In the genomic region with DNA sequence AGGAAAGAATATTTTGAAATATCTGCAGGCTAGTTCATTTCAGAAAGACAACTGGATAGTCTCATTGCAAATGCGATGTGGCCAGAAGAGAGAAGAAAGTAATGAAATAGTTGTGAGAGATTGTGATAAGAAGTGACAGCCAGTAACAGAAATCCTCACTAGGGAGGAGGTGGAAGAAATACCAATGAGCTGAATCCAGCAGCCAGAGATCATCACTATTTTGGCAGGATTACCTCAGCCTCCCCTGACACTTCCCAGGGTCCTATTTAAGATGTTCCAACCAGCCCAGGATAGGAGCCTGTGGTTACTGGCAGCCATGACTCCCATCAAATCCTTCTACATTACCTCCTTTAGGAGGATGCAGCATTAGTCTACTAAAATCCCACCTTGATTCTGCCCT, we compare ENCODE assay signal across 20 cellular contexts.
DNase-seq lines count a peak whose midpoint lies in the region; ATAC-seq, FAIRE-seq and TF ChIP-seq lines count a peak whose summit lies in the region.
"Had no signal": no experiment of that assay in that cellular context is flagged by ENCODE, and none has a peak within 500 bp of the region (broad histone marks: within the 10 kb centered on the region; RNA-seq: fewer than 3 reads in every experiment).

No MANE protein-coding gene starts in this region.

- DNase-seq in Right ventricle myocardium inferior (ENCODE audit: missing footprints), result no peak
- DNase-seq in left ventricle myocardium inferior, result no peak
- peak; percentile 52 for DNase-seq in fibroblast of gingiva (ENCODE audit: low read depth)
- no peak for DNase-seq in keratinocyte (ENCODE audit: low read depth, low spot score)
- no peak for DNase-seq in activated CD4-positive, alpha-beta T cell treated with anti-CD3 and anti-CD28 coated beads for 1 hour
- DNase-seq in DMS53 (lab: John Stamatoyannopoulos, UW), result no peak
- no peak for DNase-seq in NCI-H1694 (lab: John Stamatoyannopoulos, UW)
- DNase-seq: 8988T; activated CD8-positive, alpha-beta memory T cell treated with anti-CD3 and anti-CD28 coated beads for 24 hours; adrenal gland; CD4-positive, CD25-positive, alpha-beta regulatory T cell; mucosa of descending colon; NCI-H2029; NCI-H524 treated with DMSO at 0.1 percent for 48 hours; small intestine; tibial artery had no signal

- H3K27ac ChIP-seq in left ventricle myocardium inferior (replicated peaks), result no peak overlapping the region
- H3K27ac ChIP-seq in keratinocyte (ENCODE audit: control insufficient read depth, insufficient read depth, low read length), result no peak overlapping the region
- H3K27ac ChIP-seq: adrenal gland, SK-N-MC, tibial artery had no signal

- TF ChIP-seq CTCF in left ventricle myocardium inferior (IDR thresholded peaks at IDR 0.05; ENCODE audit: borderline replicate concordance), result no peak
- no peak for TF ChIP-seq CTCF in keratinocyte (optimal IDR thresholded peaks at IDR 0.05 in 1 of 3, IDR thresholded peaks at IDR 0.05 in 1 of 3, conservative IDR thresholded peaks at IDR 0.05 in 1 of 3; ENCODE audit: extremely low read depth in 1 of 3, insufficient read depth in 2 of 3, low read length in 3 of 3)

- intact Hi-C loops in Right ventricle myocardium inferior (cut with DNase I), result no loop called here
- intact Hi-C loops in left ventricle myocardium inferior (cut with micrococcal nuclease), result no loop called here

- H3K9ac ChIP-seq in keratinocyte (ENCODE audit: control insufficient read depth, extremely low read depth, insufficient read depth, low read length), result no peak overlapping the region

- FAIRE-seq in keratinocyte (lab: Jason Lieb, UNC), result peak; percentile 46

- H3K4me1 ChIP-seq in left ventricle myocardium inferior, result peaks cover 17% of the 10 kb centered on the region
- H3K4me1 ChIP-seq in keratinocyte (ENCODE audit: control insufficient read depth, extremely low read depth, insufficient read depth, low read length), result no peaks in the 10 kb centered on the region
- H3K4me1 ChIP-seq: adrenal gland, tibial artery had no signal

- no peak overlapping the region for H2AFZ ChIP-seq in keratinocyte (ENCODE audit: control insufficient read depth, low read length)

- H3K9me1 ChIP-seq in keratinocyte (ENCODE audit: control insufficient read depth, extremely low read depth, insufficient read depth, low read length), result no peaks in the 10 kb centered on the region

- H3K27me3 ChIP-seq in left ventricle myocardium inferior (ENCODE audit: low read depth) (no peaks in the 10 kb centered on the region), keratinocyte (ENCODE audit: control insufficient read depth, extremely low read depth, insufficient read depth, low read length) (no peaks in the 10 kb centered on the region)
- H3K27me3 ChIP-seq: adrenal gland, tibial artery had no signal

- H3K36me3 ChIP-seq in left ventricle myocardium inferior (no peaks in the 10 kb centered on the region), keratinocyte (ENCODE audit: control insufficient read depth in 2 of 2, extremely low read depth in 1 of 2, insufficient read depth in 2 of 2, low read length in 2 of 2) (no peaks in the 10 kb centered on the region)
- H3K36me3 ChIP-seq: adrenal gland, tibial artery had no signal

- dilution Hi-C loops in keratinocyte (cut with MboI; ENCODE audit: extremely low pct_ligation_motif_present, low sequenced_read_pairs), result no loop called here

- no peak overlapping the region for H3K4me2 ChIP-seq in keratinocyte (ENCODE audit: control insufficient read depth, extremely low read depth, insufficient read depth, low read depth, low read length)

- H3K9me3 ChIP-seq in left ventricle myocardium inferior (replicated peaks) (no peaks in the 10 kb centered on the region), keratinocyte (ENCODE audit: control insufficient read depth, low read depth, low read length) (no peaks in the 10 kb centered on the region)
- H3K9me3 ChIP-seq: adrenal gland, mucosa of descending colon, tibial artery had no signal

- H3K4me3 ChIP-seq in left ventricle myocardium inferior, result no peak overlapping the region
- no peak overlapping the region for H3K4me3 ChIP-seq in keratinocyte (ENCODE audit: control insufficient read depth in 2 of 3, extremely low read depth in 1 of 3, insufficient read depth in 2 of 3, low read depth in 1 of 3, low read length in 3 of 3)
- H3K4me3 ChIP-seq: adrenal gland, mucosa of descending colon, SK-N-MC, tibial artery had no signal

- H3K79me2 ChIP-seq in keratinocyte (ENCODE audit: control insufficient read depth, insufficient read depth, low read length), result no peaks in the 10 kb centered on the region

- ATAC-seq in Right ventricle myocardium inferior (peak; percentile 92), HG02973 (IDR thresholded peaks at IDR 0.05; ENCODE audit: unreplicated experiment) (no peak)
- ATAC-seq: activated T-helper 17 cell treated with anti-CD3 and anti-CD28 coated beads, Interleukin-2, amount 50 U/mL, for 72 hours; mucosa of descending colon; stimulated activated effector memory CD8-positive, alpha-beta T cell treated with anti-CD3 and anti-CD28 coated beads, Interleukin-12 subunit alpha, Interleukin-12 subunit beta, amount 100 ng/mL, for 72 hours had no signal

- H4K20me1 ChIP-seq in keratinocyte (ENCODE audit: control insufficient read depth, extremely low read depth, insufficient read depth, low read length), result no peaks in the 10 kb centered on the region
